ENCODE assay signal across 1 cellular context in the genomic region with DNA sequence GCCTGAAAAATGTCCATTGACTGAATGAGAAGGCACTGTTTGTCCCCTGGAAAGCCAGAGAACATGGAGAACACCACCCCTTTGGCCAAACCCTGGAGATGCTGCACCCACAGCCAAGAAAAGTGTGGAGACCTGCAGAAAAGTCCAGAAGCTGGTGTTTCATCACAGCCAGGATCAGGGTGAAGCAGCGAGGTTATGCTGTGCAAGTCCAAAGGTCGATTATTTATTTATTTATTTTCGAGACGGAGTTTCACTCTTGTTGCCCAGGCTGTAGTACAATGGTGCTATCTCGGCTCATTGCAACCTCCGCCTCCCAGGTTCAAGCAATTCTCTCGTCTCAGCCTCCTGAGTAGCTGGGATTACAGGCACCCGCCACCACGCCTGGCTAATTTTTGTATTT.
TF ChIP-seq lines count a peak whose summit lies in the region.

No MANE protein-coding gene starts in this region.

TF ChIP-seq in SK-N-SH, 30 proteins besides CTCF, POLR2A, EP300 and RAD21:
- TF ChIP-seq SMC3 (IDR thresholded peaks at IDR 0.05; ENCODE audit: low read depth, low read length), result no peak
- no peak for TF ChIP-seq RFX5 (IDR thresholded peaks at IDR 0.05; ENCODE audit: low read length)
- TF ChIP-seq, protein P1, sequence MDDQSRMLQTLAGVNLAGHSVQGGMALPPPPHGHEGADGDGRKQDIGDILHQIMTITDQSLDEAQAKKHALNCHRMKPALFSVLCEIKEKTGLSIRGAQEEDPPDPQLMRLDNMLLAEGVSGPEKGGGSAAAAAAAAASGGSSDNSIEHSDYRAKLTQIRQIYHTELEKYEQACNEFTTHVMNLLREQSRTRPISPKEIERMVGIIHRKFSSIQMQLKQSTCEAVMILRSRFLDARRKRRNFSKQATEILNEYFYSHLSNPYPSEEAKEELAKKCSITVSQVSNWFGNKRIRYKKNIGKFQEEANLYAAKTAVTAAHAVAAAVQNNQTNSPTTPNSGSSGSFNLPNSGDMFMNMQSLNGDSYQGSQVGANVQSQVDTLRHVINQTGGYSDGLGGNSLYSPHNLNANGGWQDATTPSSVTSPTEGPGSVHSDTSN (IDR thresholded peaks at IDR 0.05), result no peak
- TF ChIP-seq MXI1 (IDR thresholded peaks at IDR 0.05; ENCODE audit: low read depth, low read length), result no peak
- no peak for TF ChIP-seq JUND (IDR thresholded peaks at IDR 0.05)
- no peak for TF ChIP-seq MEF2A (IDR thresholded peaks at IDR 0.05; ENCODE audit: borderline replicate concordance, low read depth)
- TF ChIP-seq, protein P2, sequence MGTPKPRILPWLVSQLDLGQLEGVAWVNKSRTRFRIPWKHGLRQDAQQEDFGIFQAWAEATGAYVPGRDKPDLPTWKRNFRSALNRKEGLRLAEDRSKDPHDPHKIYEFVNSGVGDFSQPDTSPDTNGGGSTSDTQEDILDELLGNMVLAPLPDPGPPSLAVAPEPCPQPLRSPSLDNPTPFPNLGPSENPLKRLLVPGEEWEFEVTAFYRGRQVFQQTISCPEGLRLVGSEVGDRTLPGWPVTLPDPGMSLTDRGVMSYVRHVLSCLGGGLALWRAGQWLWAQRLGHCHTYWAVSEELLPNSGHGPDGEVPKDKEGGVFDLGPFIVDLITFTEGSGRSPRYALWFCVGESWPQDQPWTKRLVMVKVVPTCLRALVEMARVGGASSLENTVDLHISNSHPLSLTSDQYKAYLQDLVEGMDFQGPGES (IDR thresholded peaks at IDR 0.05; ENCODE audit: low read depth, low read length), result no peak
- TF ChIP-seq, protein P3, sequence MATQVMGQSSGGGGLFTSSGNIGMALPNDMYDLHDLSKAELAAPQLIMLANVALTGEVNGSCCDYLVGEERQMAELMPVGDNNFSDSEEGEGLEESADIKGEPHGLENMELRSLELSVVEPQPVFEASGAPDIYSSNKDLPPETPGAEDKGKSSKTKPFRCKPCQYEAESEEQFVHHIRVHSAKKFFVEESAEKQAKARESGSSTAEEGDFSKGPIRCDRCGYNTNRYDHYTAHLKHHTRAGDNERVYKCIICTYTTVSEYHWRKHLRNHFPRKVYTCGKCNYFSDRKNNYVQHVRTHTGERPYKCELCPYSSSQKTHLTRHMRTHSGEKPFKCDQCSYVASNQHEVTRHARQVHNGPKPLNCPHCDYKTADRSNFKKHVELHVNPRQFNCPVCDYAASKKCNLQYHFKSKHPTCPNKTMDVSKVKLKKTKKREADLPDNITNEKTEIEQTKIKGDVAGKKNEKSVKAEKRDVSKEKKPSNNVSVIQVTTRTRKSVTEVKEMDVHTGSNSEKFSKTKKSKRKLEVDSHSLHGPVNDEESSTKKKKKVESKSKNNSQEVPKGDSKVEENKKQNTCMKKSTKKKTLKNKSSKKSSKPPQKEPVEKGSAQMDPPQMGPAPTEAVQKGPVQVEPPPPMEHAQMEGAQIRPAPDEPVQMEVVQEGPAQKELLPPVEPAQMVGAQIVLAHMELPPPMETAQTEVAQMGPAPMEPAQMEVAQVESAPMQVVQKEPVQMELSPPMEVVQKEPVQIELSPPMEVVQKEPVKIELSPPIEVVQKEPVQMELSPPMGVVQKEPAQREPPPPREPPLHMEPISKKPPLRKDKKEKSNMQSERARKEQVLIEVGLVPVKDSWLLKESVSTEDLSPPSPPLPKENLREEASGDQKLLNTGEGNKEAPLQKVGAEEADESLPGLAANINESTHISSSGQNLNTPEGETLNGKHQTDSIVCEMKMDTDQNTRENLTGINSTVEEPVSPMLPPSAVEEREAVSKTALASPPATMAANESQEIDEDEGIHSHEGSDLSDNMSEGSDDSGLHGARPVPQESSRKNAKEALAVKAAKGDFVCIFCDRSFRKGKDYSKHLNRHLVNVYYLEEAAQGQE (IDR thresholded peaks at IDR 0.05; ENCODE audit: low read depth, low read length), result no peak
- no peak for TF ChIP-seq RCOR1 (IDR thresholded peaks at IDR 0.05; ENCODE audit: low read length)
- no peak for TF ChIP-seq CHD2 (IDR thresholded peaks at IDR 0.05; ENCODE audit: low read length, partially characterized antibody)
- no peak for TF ChIP-seq FOXM1 (IDR thresholded peaks at IDR 0.05; ENCODE audit: low read depth)
- no peak for TF ChIP-seq RXRA (IDR thresholded peaks at IDR 0.05; ENCODE audit: borderline replicate concordance, low read depth)
- TF ChIP-seq, protein P4, sequence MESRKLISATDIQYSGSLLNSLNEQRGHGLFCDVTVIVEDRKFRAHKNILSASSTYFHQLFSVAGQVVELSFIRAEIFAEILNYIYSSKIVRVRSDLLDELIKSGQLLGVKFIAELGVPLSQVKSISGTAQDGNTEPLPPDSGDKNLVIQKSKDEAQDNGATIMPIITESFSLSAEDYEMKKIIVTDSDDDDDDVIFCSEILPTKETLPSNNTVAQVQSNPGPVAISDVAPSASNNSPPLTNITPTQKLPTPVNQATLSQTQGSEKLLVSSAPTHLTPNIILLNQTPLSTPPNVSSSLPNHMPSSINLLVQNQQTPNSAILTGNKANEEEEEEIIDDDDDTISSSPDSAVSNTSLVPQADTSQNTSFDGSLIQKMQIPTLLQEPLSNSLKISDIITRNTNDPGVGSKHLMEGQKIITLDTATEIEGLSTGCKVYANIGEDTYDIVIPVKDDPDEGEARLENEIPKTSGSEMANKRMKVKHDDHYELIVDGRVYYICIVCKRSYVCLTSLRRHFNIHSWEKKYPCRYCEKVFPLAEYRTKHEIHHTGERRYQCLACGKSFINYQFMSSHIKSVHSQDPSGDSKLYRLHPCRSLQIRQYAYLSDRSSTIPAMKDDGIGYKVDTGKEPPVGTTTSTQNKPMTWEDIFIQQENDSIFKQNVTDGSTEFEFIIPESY (IDR thresholded peaks at IDR 0.05; ENCODE audit: borderline replicate concordance, low read depth), result no peak
- no peak for TF ChIP-seq EZH2phosphoT487 (IDR thresholded peaks at IDR 0.05; ENCODE audit: borderline replicate concordance, low read depth)
- no peak for TF ChIP-seq NRF1 (IDR thresholded peaks at IDR 0.05; ENCODE audit: low read depth, low read length)
- TF ChIP-seq NFIC (IDR thresholded peaks at IDR 0.05; ENCODE audit: borderline replicate concordance), result no peak
- TF ChIP-seq FOXJ3 (CRISPR knock-in tag; IDR thresholded peaks at IDR 0.05), result no peak
- TF ChIP-seq, protein P5, sequence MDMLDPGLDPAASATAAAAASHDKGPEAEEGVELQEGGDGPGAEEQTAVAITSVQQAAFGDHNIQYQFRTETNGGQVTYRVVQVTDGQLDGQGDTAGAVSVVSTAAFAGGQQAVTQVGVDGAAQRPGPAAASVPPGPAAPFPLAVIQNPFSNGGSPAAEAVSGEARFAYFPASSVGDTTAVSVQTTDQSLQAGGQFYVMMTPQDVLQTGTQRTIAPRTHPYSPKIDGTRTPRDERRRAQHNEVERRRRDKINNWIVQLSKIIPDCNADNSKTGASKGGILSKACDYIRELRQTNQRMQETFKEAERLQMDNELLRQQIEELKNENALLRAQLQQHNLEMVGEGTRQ (IDR thresholded peaks at IDR 0.05; ENCODE audit: borderline replicate concordance, low read depth, low read length), result no peak
- TF ChIP-seq TCF12 (IDR thresholded peaks at IDR 0.05), result no peak
- TF ChIP-seq GABPA (IDR thresholded peaks at IDR 0.05; ENCODE audit: low read depth), result no peak
TF ChIP-seq in SK-N-SH: peak in this region for 0.
